8 cellular contexts compared by ENCODE assay signal in genomic region chr17:76353004-76353598, GRCh38. TPM values are rescaled to one million over a fixed set of nuclear protein-coding genes. Genes with fewer than 3 reads are reported as not detected.
DNase-seq lines count a peak whose midpoint lies in the region; ATAC-seq and TF ChIP-seq lines count a peak whose summit lies in the region.

No MANE protein-coding gene starts in this region.

- intact Hi-C loops in activated B cell treated with CpG ODN at 0.5 μM for 24 hours (cut with micrococcal nuclease), result loop anchor here (5.0 kb wide), 2 partner anchors 374 to 496 kb away; partner anchors contain the start of genes JMJD6, METTL23 and WBP2
- intact Hi-C loops in esophagus squamous epithelium (cut with DNase I), result no loop called here

- H3K36me3 Mint-ChIP-seq in activated B cell treated with CpG ODN at 0.5 μM for 24 hours (ENCODE audit: low read depth) (peaks cover 5% of the 10 kb centered on the region), neural progenitor cell (peaks cover 7% of the 10 kb centered on the region)

- H3K4me3 ChIP-seq in BLaER1 treated with 17β-estradiol and CSF1 and Interleukin-3, amounts not matched to agents 10 nM and 100 nM, result peak overlapping the region; percentile 77 to 96 (median 88)
- peak overlapping the region; percentile 67 to 97 (median 91) for H3K4me3 ChIP-seq in esophagus squamous epithelium
- peak overlapping the region; percentile 75 for H3K4me3 ChIP-seq in neural progenitor cell

- H3K4me3 Mint-ChIP-seq in activated B cell treated with CpG ODN at 0.5 μM for 24 hours, result peak overlapping the region; percentile 94
- peak overlapping the region; percentile 98 for H3K4me3 Mint-ChIP-seq in neural progenitor cell

- peaks cover 0 to 13% (median 2%) of the 10 kb centered on the region in 11 experiments; a peak in 11 of 22 replicates for H3K36me3 ChIP-seq in BLaER1 treated with 17β-estradiol and CSF1 and Interleukin-3, amounts not matched to agents 10 nM and 100 nM
- H3K36me3 ChIP-seq in esophagus squamous epithelium (peaks cover 0 to 9% (median 0%) of the 10 kb centered on the region in 3 donors), neural progenitor cell (no peaks in the 10 kb centered on the region)

- 0 to 1% methylated on average over 1 to 7 of the region's 51 CpGs for WGBS in esophagus squamous epithelium, 2 donors

- H3K4me1 Mint-ChIP-seq in activated B cell treated with CpG ODN at 0.5 μM for 24 hours, result peaks cover 23% of the 10 kb centered on the region
- H3K4me1 Mint-ChIP-seq in neural progenitor cell, result peaks cover 30% of the 10 kb centered on the region

- H3K79me2 ChIP-seq in neural progenitor cell (ENCODE audit: low read depth), result peaks cover 35% of the 10 kb centered on the region

- peak overlapping the region; percentile 83 for H2AFZ ChIP-seq in neural progenitor cell (replicated peaks)

- peak overlapping the region; percentile 50 to 99 (median 98); a peak in 21 of 22 replicates for H3K27ac ChIP-seq in BLaER1 treated with 17β-estradiol and CSF1 and Interleukin-3, amounts not matched to agents 10 nM and 100 nM
- H3K27ac ChIP-seq in esophagus squamous epithelium (peak overlapping the region; percentile 90 to 94 (median 92)), neural progenitor cell (no peak overlapping the region)

- H3K27me3 Mint-ChIP-seq in activated B cell treated with CpG ODN at 0.5 μM for 24 hours (no peaks in the 10 kb centered on the region), neural progenitor cell (ENCODE audit: insufficient read depth, low read depth) (peaks cover 5% of the 10 kb centered on the region)

- H3K27ac Mint-ChIP-seq in activated B cell treated with CpG ODN at 0.5 μM for 24 hours (peak overlapping the region; percentile 63), neural progenitor cell (peak overlapping the region; percentile 93)

- H3K4me2 ChIP-seq in BLaER1 treated with 17β-estradiol and CSF1 and Interleukin-3, amounts not matched to agents 10 nM and 100 nM, result peak overlapping the region; percentile 92 to 99 (median 97)
- H3K4me2 ChIP-seq in neural progenitor cell, result peak overlapping the region; percentile 96

- H3F3A ChIP-seq in neural progenitor cell (ENCODE audit: low read depth), result peaks cover 9% of the 10 kb centered on the region

- peaks cover 0 to 8% (median 0%) of the 10 kb centered on the region in 11 experiments; a peak in 5 of 22 replicates for H4K20me1 ChIP-seq in BLaER1 treated with 17β-estradiol and CSF1 and Interleukin-3, amounts not matched to agents 10 nM and 100 nM
- H4K20me1 ChIP-seq in neural progenitor cell (ENCODE audit: low read depth), result no peaks in the 10 kb centered on the region

- CTCF ChIA-PET in activated B cell treated with CpG ODN at 0.5 μM for 24 hours (lab: Charles Lee), result interaction anchor here (0.8 to 3.8 kb wide), 4 partner anchors 32 to 154 kb away, joined by 3 to 23 read pairs (median 8); partner anchors contain the start of gene SPHK1

- H3K9ac ChIP-seq in BLaER1 treated with 17β-estradiol and CSF1 and Interleukin-3, amounts not matched to agents 10 nM and 100 nM, result peak overlapping the region; percentile 94 to 98 (median 97)
- H3K9ac ChIP-seq in neural progenitor cell, result peak overlapping the region; percentile 47

- peak; percentile 20 for ATAC-seq in GM19035 (IDR thresholded peaks at IDR 0.05; ENCODE audit: unreplicated experiment)
- peak; percentile 10 for ATAC-seq in HG03342 (IDR thresholded peaks at IDR 0.05; ENCODE audit: unreplicated experiment)
- no peak for ATAC-seq in activated B cell treated with CpG ODN at 0.5 μM for 24 hours (ENCODE audit: low read depth)

- H3K4me1 ChIP-seq in BLaER1 treated with 17β-estradiol and CSF1 and Interleukin-3, amounts not matched to agents 10 nM and 100 nM, result peaks cover 20 to 29% (median 24%) of the 10 kb centered on the region in 10 experiments
- H3K4me1 ChIP-seq in esophagus squamous epithelium (peaks cover 6 to 43% (median 7%) of the 10 kb centered on the region in 3 donors), neural progenitor cell (peaks cover 3% of the 10 kb centered on the region)

- no peaks in the 10 kb centered on the region for H3K9me3 Mint-ChIP-seq in activated B cell treated with CpG ODN at 0.5 μM for 24 hours
- no peaks in the 10 kb centered on the region for H3K9me3 Mint-ChIP-seq in neural progenitor cell

- H3K9me3 ChIP-seq in BLaER1 treated with 17β-estradiol and CSF1 and Interleukin-3, amounts not matched to agents 10 nM and 100 nM (replicated peaks in 1 of 11), result no peaks in the 10 kb centered on the region
- H3K9me3 ChIP-seq in esophagus squamous epithelium, result no peaks in the 10 kb centered on the region
- H3K9me3 ChIP-seq in neural progenitor cell (ENCODE audit: low read depth), result no peaks in the 10 kb centered on the region

- POLR2A ChIA-PET in activated B cell treated with CpG ODN at 0.5 μM for 24 hours (lab: Charles Lee), result interaction anchor here (0.6 to 2.0 kb wide), 9 partner anchors 9 to 573 kb away, joined by 3 to 29 read pairs (median 4); partner anchors contain the start of genes SPHK1, SRP68 and ST6GALNAC2

- TF ChIP-seq CTCF in activated B cell treated with CpG ODN at 0.5 μM for 24 hours (IDR thresholded peaks at IDR 0.05) (no peak), esophagus squamous epithelium (IDR thresholded peaks at IDR 0.05) (no peak), neural progenitor cell (IDR thresholded peaks at IDR 0.05) (no peak)

- TF ChIP-seq POLR2A in esophagus squamous epithelium (IDR thresholded peaks at IDR 0.05), result no peak

- no peaks in the 10 kb centered on the region for H3K27me3 ChIP-seq in BLaER1 treated with 17β-estradiol and CSF1 and Interleukin-3, amounts not matched to agents 10 nM and 100 nM
- H3K27me3 ChIP-seq in esophagus squamous epithelium (no peaks in the 10 kb centered on the region), neural progenitor cell (peaks cover 5% of the 10 kb centered on the region)

- DNase-seq in activated B cell treated with CpG ODN at 0.5 μM for 24 hours (no peak), esophagus squamous epithelium (lab: John Stamatoyannopoulos, UW) (no peak), neural progenitor cell (ENCODE audit: low spot score) (peak; percentile 63), islet precursor cell (no peak), NCI-H187 (lab: John Stamatoyannopoulos, UW) (no peak)

RNA-seq across cellular contexts. Expression of gene PRPSAP1, which starts 0.6 kb away (rescaled TPM):
- 26.7 and 27.1 TPM in 2 replicates for total RNA-seq in activated B cell treated with CpG ODN at 0.5 μM for 24 hours
- 10 to 100 TPM; 36.0 to 68.6 (median 49.5) TPM for total RNA-seq in esophagus squamous epithelium
- 73.7 and 89.7 TPM in 2 replicates for total RNA-seq in neural progenitor cell (ENCODE audit: low replicate concordance)

RNA-seq across cellular contexts. Expression of gene SPHK1, which starts 31.3 kb away (rescaled TPM):
- 1.1 and 1.3 TPM in 2 replicates for total RNA-seq in activated B cell treated with CpG ODN at 0.5 μM for 24 hours
- 10 to 100 TPM; 17.0 to 37.0 (median 22.8) TPM for total RNA-seq in esophagus squamous epithelium
- 1.3 and 1.9 TPM in 2 replicates for total RNA-seq in neural progenitor cell (ENCODE audit: low replicate concordance)

RNA-seq across cellular contexts. Expression of gene QRICH2, which starts 45.0 kb away (rescaled TPM):
- total RNA-seq in activated B cell treated with CpG ODN at 0.5 μM for 24 hours (2.0 and 2.2 TPM in 2 replicates), esophagus squamous epithelium (1 to 10 TPM; 1.1 to 2.8 (median 1.8) TPM), neural progenitor cell (ENCODE audit: low replicate concordance) (1.7 and 2.3 TPM in 2 replicates)
